In genomic region chr2:222711315-222711940, GRCh38 we compare ENCODE assay signal across 21 cellular contexts. TPM values are rescaled to one million over a fixed set of nuclear protein-coding genes. Genes with fewer than 3 reads are reported as not detected.
DNase-seq lines count a peak whose midpoint lies in the region; ATAC-seq, FAIRE-seq and TF ChIP-seq lines count a peak whose summit lies in the region.
"Had no signal": no experiment of that assay in that cellular context is flagged by ENCODE, and none has a peak within 500 bp of the region (broad histone marks: within the 10 kb centered on the region; RNA-seq: fewer than 3 reads in every experiment).

No MANE protein-coding gene starts in this region.

- FAIRE-seq in K562 (lab: Jason Lieb, UNC) = no peak

- H4K20me1 ChIP-seq in K562 (replicated peaks; ENCODE audit: control insufficient read depth, insufficient read depth, low read length) = no peaks in the 10 kb centered on the region

- H3K9ac ChIP-seq in K562 (ENCODE audit: insufficient read depth in 1 of 2, low read depth in 2 of 2, low read length in 2 of 2) = no peak overlapping the region
- H3K9ac ChIP-seq: KMS-11 had no signal

- H3K36me3 ChIP-seq in K562 (ENCODE audit: control insufficient read depth, insufficient read depth, low read length) (no peaks in the 10 kb centered on the region), psoas muscle (ENCODE audit: insufficient read depth in 1 of 2, low read depth in 1 of 2) (no peaks in the 10 kb centered on the region), HAP-1 (replicated peaks) (no peaks in the 10 kb centered on the region), upper lobe of right lung (no peaks in the 10 kb centered on the region)
- H3K36me3 ChIP-seq: SJSA1 had no signal

- TF ChIP-seq EP300 in K562 (IDR thresholded peaks at IDR 0.05; ENCODE audit: low read length) = no peak

- H3K4me1 ChIP-seq in K562 (replicated peaks in 1 of 2; ENCODE audit: control insufficient read depth in 2 of 2, insufficient read depth in 2 of 2, low read length in 2 of 2) (peaks cover 0 to 3% of the 10 kb centered on the region in 2 experiments; a peak in 2 of 5 replicates), psoas muscle (peaks cover 25% of the 10 kb centered on the region), HAP-1 (peaks cover 14% of the 10 kb centered on the region), upper lobe of right lung (peaks cover 16% of the 10 kb centered on the region)

- no peak overlapping the region for H2AFZ ChIP-seq in K562 (ENCODE audit: low read depth, low read length)

- CTCF ChIA-PET in K562 (lab: Yijun Ruan, JAX; ENCODE audit: low intra/inter-chr PET ratio) = no interaction called here

- DNase-seq in K562 (ENCODE audit: extremely low read depth in 1 of 4, low spot score in 3 of 4) = no peak
- no peak for DNase-seq in psoas muscle
- no peak for DNase-seq in HAP-1 (ENCODE audit: low spot score in 2 of 2)
- no peak for DNase-seq in GM20000 (ENCODE audit: low spot score)
- no peak for DNase-seq in upper lobe of right lung
- DNase-seq: ACHN, AML-193, COR-L47, HCEC 1CT, NCI-H1092, NCI-H146, NCI-H2081 treated with DMSO at 0.1 percent for 48 hours, NCI-H510A treated with DMSO at 0.1 percent for 48 hours, NCI-H82 had no signal

- H3K27ac ChIP-seq in K562 (ENCODE audit: extremely low read depth, low read depth, low read length) (no peak overlapping the region), psoas muscle (peak overlapping the region; percentile 88), upper lobe of right lung (no peak overlapping the region)
- H3K27ac ChIP-seq: KMS-11, SJSA1 had no signal

- BruUV-seq in K562 (replicated peaks; lab: Mats Ljungman, UMichigan) = no TSS peak

- H3K27me3 ChIP-seq in K562 (ENCODE audit: control insufficient read depth in 2 of 2, insufficient read depth in 2 of 2, low read length in 2 of 2) (no peaks in the 10 kb centered on the region), psoas muscle (ENCODE audit: insufficient read depth in 3 of 3, low read length in 2 of 3) (no peaks in the 10 kb centered on the region), HAP-1 (ENCODE audit: low read depth) (peaks cover 4% of the 10 kb centered on the region; the same call in 1 of the 2 replicates), upper lobe of right lung (no peaks in the 10 kb centered on the region)
- H3K27me3 ChIP-seq: SJSA1 had no signal

- H3K79me2 ChIP-seq in K562 (ENCODE audit: control insufficient read depth, insufficient read depth, low read length) = no peaks in the 10 kb centered on the region

- TF ChIP-seq CTCF in K562 (IDR thresholded peaks at IDR 0.05 in 2 of 3, conservative IDR thresholded peaks at IDR 0.05 in 1 of 3; ENCODE audit: insufficient read depth in 2 of 3, low read depth in 1 of 3, low read length in 3 of 3) (no peak), psoas muscle (IDR thresholded peaks at IDR 0.05) (no peak), GM20000 (IDR thresholded peaks at IDR 0.05; ENCODE audit: extremely low read depth, missing control alignments) (no peak), upper lobe of right lung (IDR thresholded peaks at IDR 0.05) (no peak)

- POLR2A ChIA-PET in K562 (lab: Yijun Ruan, JAX) = interaction anchor here (0.9 kb wide), 1 partner anchor 148 kb away, joined by 3 read pairs; no protein-coding TSS in a partner anchor

- WGBS in K562 (ENCODE audit: insufficient coverage, low coverage, missing lambda C conversion rate) = 63% methylated on average over 6 of the region's 10 CpGs
- 86 to 93% (median 91%) methylated on average over 10 of the region's 10 CpGs for WGBS in psoas muscle, 3 donors

- in situ Hi-C loops in K562 (cut with MboI) = no loop called here
- in situ Hi-C loops in HAP-1 (cut with MboI; ENCODE audit: low sequenced_read_pairs) = no loop called here

- no peak for TF ChIP-seq POLR2A in K562 (conservative IDR thresholded peaks at IDR 0.05)

- intact Hi-C loops in K562 (cut with micrococcal nuclease) (no loop called here), psoas muscle (cut with DNase I) (loop anchor here in 1 of 2 donors (5.0 kb wide), 1 partner anchor 41 kb away; no protein-coding TSS in a partner anchor), upper lobe of right lung (cut with DNase I) (no loop called here)

- ATAC-seq in GM19043 (IDR thresholded peaks at IDR 0.05; ENCODE audit: low read depth, unreplicated experiment) = peak; percentile 38
- ATAC-seq in HG02678 (IDR thresholded peaks at IDR 0.05; ENCODE audit: unreplicated experiment) = peak; percentile 43
- ATAC-seq in K562 = no peak
- no peak for ATAC-seq in psoas muscle
- no peak for ATAC-seq in upper lobe of right lung
- no peak for ATAC-seq in GM19035 (IDR thresholded peaks at IDR 0.05; ENCODE audit: unreplicated experiment)

- H3K9me1 ChIP-seq in K562 (ENCODE audit: control insufficient read depth, insufficient read depth, low read length) = no peaks in the 10 kb centered on the region

- TF ChIP-seq RAD21 in K562 (CRISPR knock-in tag; conservative IDR thresholded peaks at IDR 0.05 in 1 of 2, IDR thresholded peaks at IDR 0.05 in 1 of 2) = no peak

- no peak overlapping the region for H3K4me3 ChIP-seq in K562
- H3K4me3 ChIP-seq in psoas muscle = no peak overlapping the region
- H3K4me3 ChIP-seq in HAP-1 = no peak overlapping the region
- H3K4me3 ChIP-seq in upper lobe of right lung = no peak overlapping the region
- H3K4me3 ChIP-seq: SJSA1 had no signal

- no peaks in the 10 kb centered on the region for H3K9me3 ChIP-seq in K562 (replicated peaks; ENCODE audit: control insufficient read depth, insufficient read depth, low read depth, low read length)
- H3K9me3 ChIP-seq in psoas muscle = no peaks in the 10 kb centered on the region
- H3K9me3 ChIP-seq in HAP-1 = no peaks in the 10 kb centered on the region
- no peaks in the 10 kb centered on the region for H3K9me3 ChIP-seq in upper lobe of right lung
- H3K9me3 ChIP-seq: SJSA1 had no signal

- H3K4me2 ChIP-seq in K562 (ENCODE audit: insufficient read depth, low read length) = no peak overlapping the region
- H3K4me2 ChIP-seq: KMS-11 had no signal

TF ChIP-seq in K562, 482 proteins besides CTCF, POLR2A, EP300 and RAD21:
- TF ChIP-seq PHTF2 (CRISPR knock-in tag; IDR thresholded peaks at IDR 0.05) = no peak
- TF ChIP-seq ZKSCAN1 (IDR thresholded peaks at IDR 0.05; ENCODE audit: low read depth, low read length) = 0 out of 2 replicates have a peak, but pooled peaks have one; percentile 15

RNA-seq across cellular contexts. Expression of gene MOGAT1, which starts 40.0 kb away (rescaled TPM):
- not detected in 2 replicates for total RNA-seq in K562 (2011; cell fraction: chromatin; rRNA removed; ENCODE audit: low replicate concordance)
- not detected in 2 replicates for total RNA-seq in K562 (2011; cell fraction: nucleolus; rRNA removed)
- not detected in 2 replicates for total RNA-seq in K562 (2011; cell fraction: nucleoplasm; rRNA removed)
- total RNA-seq in K562 (2014; rRNA removed) = not detected in 2 replicates
- not detected in 2 replicates for total RNA-seq in K562 (2014; rRNA removed; fragmentation: Illumina TruSeq; extraction: Trizol)
- total RNA-seq in K562 (2015; rRNA removed; fragmentation: Illumina TruSeq; extraction: Trizol) = not detected in 2 replicates
- not detected in 2 replicates for total RNA-seq in K562 (2021)
- not detected in 2 replicates for polyA plus RNA-seq in K562 (2011; rRNA removed)
- not detected in 2 replicates for polyA plus RNA-seq in K562 (2011; cell fraction: cytosol; rRNA removed)
- not detected in 2 replicates for polyA plus RNA-seq in K562 (2011; cell fraction: nucleus; rRNA removed)
- polyA plus RNA-seq in K562 (2012) = not detected in 2 replicates
- polyA plus RNA-seq in K562 (2014; fragmentation: Illumina TruSeq; extraction: Trizol) = not detected in 2 replicates
- not detected for polyA plus RNA-seq in K562 (2014; fragmentation: Nextera tagmentation; extraction: Ambion mirVana)
- not detected in 2 replicates for polyA plus RNA-seq in K562 (2014; rRNA removed)
- polyA minus RNA-seq in K562 (2011; rRNA and poly(A)+ RNA removed) = not detected in 2 replicates
- not detected in 2 replicates for polyA minus RNA-seq in K562 (2011; cell fraction: cytosol; rRNA and poly(A)+ RNA removed)
- polyA minus RNA-seq in K562 (2011; cell fraction: nucleus; rRNA and poly(A)+ RNA removed) = not detected in 2 replicates
- total RNA-seq in psoas muscle = not detected
- not detected for polyA plus RNA-seq in psoas muscle
- 2.2 TPM for total RNA-seq in upper lobe of right lung
- total RNA-seq: M059J, SJSA1 had no signal
- polyA plus RNA-seq: CD14-positive monocyte had no signal

RNA-seq across cellular contexts. Expression of gene FARSB, which starts 55.5 kb away (rescaled TPM):
- total RNA-seq in K562 (2011; cell fraction: chromatin; rRNA removed; ENCODE audit: low replicate concordance) = 16.9 and 39.3 TPM in 2 replicates
- 8.2 and 12.2 TPM in 2 replicates for total RNA-seq in K562 (2011; cell fraction: nucleolus; rRNA removed)
- total RNA-seq in K562 (2011; cell fraction: nucleoplasm; rRNA removed) = 16.1 and 23.5 TPM in 2 replicates
- total RNA-seq in K562 (2014; rRNA removed) = 26.6 and 28.3 TPM in 2 replicates
- 55.7 and 60.7 TPM in 2 replicates for total RNA-seq in K562 (2014; rRNA removed; fragmentation: Illumina TruSeq; extraction: Trizol)
- total RNA-seq in K562 (2015; rRNA removed; fragmentation: Illumina TruSeq; extraction: Trizol) = 50.9 and 54.2 TPM in 2 replicates
- 50.5 and 52.0 TPM in 2 replicates for total RNA-seq in K562 (2021)
- 61.6 and 90.1 TPM in 2 replicates for polyA plus RNA-seq in K562 (2011; rRNA removed)
- 30.8 and 38.2 TPM in 2 replicates for polyA plus RNA-seq in K562 (2011; cell fraction: cytosol; rRNA removed)
- polyA plus RNA-seq in K562 (2011; cell fraction: nucleus; rRNA removed) = 20.0 and 26.4 TPM in 2 replicates
- 33.7 and 59.6 TPM in 2 replicates for polyA plus RNA-seq in K562 (2012)
- 86.3 and 101 TPM in 2 replicates for polyA plus RNA-seq in K562 (2014; fragmentation: Illumina TruSeq; extraction: Trizol)
- polyA plus RNA-seq in K562 (2014; fragmentation: Nextera tagmentation; extraction: Ambion mirVana) = 100 to 1,000 TPM; 152 to 171 TPM
- 54.0 and 64.9 TPM in 2 replicates for polyA plus RNA-seq in K562 (2014; rRNA removed)
- 70.2 and 74.0 TPM in 2 replicates for polyA minus RNA-seq in K562 (2011; rRNA and poly(A)+ RNA removed)
- polyA minus RNA-seq in K562 (2011; cell fraction: cytosol; rRNA and poly(A)+ RNA removed) = 19.7 and 32.9 TPM in 2 replicates
- 13.3 and 19.4 TPM in 2 replicates for polyA minus RNA-seq in K562 (2011; cell fraction: nucleus; rRNA and poly(A)+ RNA removed)
- total RNA-seq in psoas muscle = 10 to 100 TPM; 23.2 to 45.3 (median 41.4) TPM
- polyA plus RNA-seq in psoas muscle = 10 to 100 TPM; 26.7 to 35.6 (median 28.7) TPM
- 12.0 TPM for total RNA-seq in upper lobe of right lung

Comparison
In these comparisons a context has a peak if more than half of its experiments do, and no peak if none do; other contexts are left out.
1. ATAC-seq: peak in GM19043 (single experiment) and HG02678 (single experiment); none in K562 (single experiment), psoas muscle (0 of 4), upper lobe of right lung (single experiment) and GM19035 (single experiment).